35 cellular contexts compared by ENCODE assay signal in genomic region chr2:132559921-132560320, GRCh38.
"Had no signal": no experiment of that assay in that cellular context is flagged by ENCODE, and none has a peak within 500 bp of the region (broad histone marks: within the 10 kb centered on the region; RNA-seq: fewer than 3 reads in every experiment).

No MANE protein-coding gene starts in this region.

- H3K27me3 Mint-ChIP-seq: activated B cell treated with CpG ODN at 0.5 μM for 24 hours; activated CD4-positive, alpha-beta memory T cell treated with anti-CD3 and anti-CD28 coated beads, Interleukin-2, amount 10 ng/mL, durations not matched to agents 7 days and 5 days; activated CD4-positive, alpha-beta T cell treated with anti-CD3 and anti-CD28 coated beads for 36 hours; activated CD4-positive, alpha-beta T cell treated with anti-CD3 and anti-CD28 coated beads, Interleukin-2, amount 10 ng/mL, durations not matched to agents 7 days and 5 days; activated CD8-positive, alpha-beta memory T cell treated with anti-CD3 and anti-CD28 coated beads, Interleukin-2, amount 10 ng/mL, durations not matched to agents 7 days and 5 days; activated naive CD4-positive, alpha-beta T cell treated with anti-CD3 and anti-CD28 coated beads, Interleukin-2, amount 10 ng/mL, durations not matched to agents 7 days and 5 days; activated naive CD8-positive, alpha-beta T cell treated with anti-CD3 and anti-CD28 coated beads, Interleukin-2, amount 10 ng/mL, durations not matched to agents 7 days and 5 days; activated naive CD8-positive, alpha-beta T cell treated with anti-CD3 and anti-CD28 coated beads, Interleukin-2, amount 50 U/mL, for 24 hours; activated T-cell treated with anti-CD3 and anti-CD28 coated beads, Interleukin-2, amount 50 U/mL, for 24 hours had no signal

- H3K9me3 ChIP-seq: ascending aorta, breast epithelium had no signal

- ATAC-seq: activated CD4-positive, alpha-beta T cell treated with anti-CD3 and anti-CD28 coated beads for 36 hours; activated CD8-positive, alpha-beta memory T cell treated with anti-CD3 and anti-CD28 coated beads, Interleukin-2, amount 10 ng/mL, durations not matched to agents 7 days and 5 days; activated CD8-positive, alpha-beta T cell treated with anti-CD3 and anti-CD28 coated beads, Interleukin-2, amount 10 ng/mL, durations not matched to agents 7 days and 5 days; activated naive CD8-positive, alpha-beta T cell treated with anti-CD3 and anti-CD28 coated beads, Interleukin-2, amount 50 U/mL, for 24 hours had no signal

- H3K4me3 Mint-ChIP-seq: activated B cell treated with CpG ODN at 0.5 μM for 24 hours; activated CD4-positive, alpha-beta memory T cell treated with anti-CD3 and anti-CD28 coated beads, Interleukin-2, amount 10 ng/mL, durations not matched to agents 7 days and 5 days; activated CD4-positive, alpha-beta T cell treated with anti-CD3 and anti-CD28 coated beads for 36 hours; activated CD4-positive, alpha-beta T cell treated with anti-CD3 and anti-CD28 coated beads, Interleukin-2, amount 10 ng/mL, durations not matched to agents 7 days and 5 days; activated CD8-positive, alpha-beta memory T cell treated with anti-CD3 and anti-CD28 coated beads, Interleukin-2, amount 10 ng/mL, durations not matched to agents 7 days and 5 days; activated CD8-positive, alpha-beta T cell treated with anti-CD3 and anti-CD28 coated beads, Interleukin-2, amount 10 ng/mL, durations not matched to agents 7 days and 5 days; activated naive CD4-positive, alpha-beta T cell treated with anti-CD3 and anti-CD28 coated beads, Interleukin-2, amount 10 ng/mL, durations not matched to agents 7 days and 5 days; activated naive CD4-positive, alpha-beta T cell treated with anti-CD3 and anti-CD28 coated beads, Interleukin-2, amount 50 U/mL, for 24 hours; activated naive CD8-positive, alpha-beta T cell; activated naive CD8-positive, alpha-beta T cell treated with anti-CD3 and anti-CD28 coated beads, Interleukin-2, amount 10 ng/mL, durations not matched to agents 7 days and 5 days; activated naive CD8-positive, alpha-beta T cell treated with anti-CD3 and anti-CD28 coated beads, Interleukin-2, amount 50 U/mL, for 24 hours; activated T-cell treated with anti-CD3 and anti-CD28 coated beads, Interleukin-2, amount 50 U/mL, for 24 hours; brain; T-helper 1 cell treated with Interleukin-12 subunit alpha and Interleukin-12 subunit beta and Interleukin-4 antibody, amounts not matched to agents 30 μg/mL and 1 μg/mL, for 36 hours; T-helper 2 cell treated with Interferon-gamma antibody and Interleukin-4, amounts not matched to agents 5 μg/mL and 100 μg/mL, for 36 hours had no signal

- H3K4me3 ChIP-seq: ascending aorta, breast epithelium had no signal

- H3K36me3 Mint-ChIP-seq: activated CD8-positive, alpha-beta memory T cell treated with anti-CD3 and anti-CD28 coated beads, Interleukin-2, amount 10 ng/mL, durations not matched to agents 7 days and 5 days; activated naive CD4-positive, alpha-beta T cell treated with anti-CD3 and anti-CD28 coated beads, Interleukin-2, amount 10 ng/mL, durations not matched to agents 7 days and 5 days; activated naive CD4-positive, alpha-beta T cell treated with anti-CD3 and anti-CD28 coated beads, Interleukin-2, amount 50 U/mL, for 24 hours; activated naive CD8-positive, alpha-beta T cell; activated naive CD8-positive, alpha-beta T cell treated with anti-CD3 and anti-CD28 coated beads, Interleukin-2, amount 10 ng/mL, durations not matched to agents 7 days and 5 days; brain had no signal

- H3K4me1 Mint-ChIP-seq: activated B cell treated with CpG ODN at 0.5 μM for 24 hours; activated CD4-positive, alpha-beta memory T cell treated with anti-CD3 and anti-CD28 coated beads, Interleukin-2, amount 10 ng/mL, durations not matched to agents 7 days and 5 days; activated CD4-positive, alpha-beta T cell treated with anti-CD3 and anti-CD28 coated beads for 36 hours; activated CD4-positive, alpha-beta T cell treated with anti-CD3 and anti-CD28 coated beads, Interleukin-2, amount 10 ng/mL, durations not matched to agents 7 days and 5 days; activated CD8-positive, alpha-beta memory T cell treated with anti-CD3 and anti-CD28 coated beads, Interleukin-2, amount 10 ng/mL, durations not matched to agents 7 days and 5 days; activated naive CD4-positive, alpha-beta T cell treated with anti-CD3 and anti-CD28 coated beads, Interleukin-2, amount 10 ng/mL, durations not matched to agents 7 days and 5 days; activated naive CD4-positive, alpha-beta T cell treated with anti-CD3 and anti-CD28 coated beads, Interleukin-2, amount 50 U/mL, for 24 hours; activated naive CD8-positive, alpha-beta T cell treated with anti-CD3 and anti-CD28 coated beads, Interleukin-2, amount 10 ng/mL, durations not matched to agents 7 days and 5 days; activated naive CD8-positive, alpha-beta T cell treated with anti-CD3 and anti-CD28 coated beads, Interleukin-2, amount 50 U/mL, for 24 hours; brain had no signal

- H3K27ac Mint-ChIP-seq: activated B cell treated with CpG ODN at 0.5 μM for 24 hours; activated CD4-positive, alpha-beta memory T cell treated with anti-CD3 and anti-CD28 coated beads, Interleukin-2, amount 10 ng/mL, durations not matched to agents 7 days and 5 days; activated CD4-positive, alpha-beta T cell treated with anti-CD3 and anti-CD28 coated beads for 36 hours; activated CD4-positive, alpha-beta T cell treated with anti-CD3 and anti-CD28 coated beads, Interleukin-2, amount 10 ng/mL, durations not matched to agents 7 days and 5 days; activated CD8-positive, alpha-beta memory T cell treated with anti-CD3 and anti-CD28 coated beads, Interleukin-2, amount 10 ng/mL, durations not matched to agents 7 days and 5 days; activated CD8-positive, alpha-beta T cell treated with anti-CD3 and anti-CD28 coated beads, Interleukin-2, amount 10 ng/mL, durations not matched to agents 7 days and 5 days; activated naive CD4-positive, alpha-beta T cell treated with anti-CD3 and anti-CD28 coated beads, Interleukin-2, amount 10 ng/mL, durations not matched to agents 7 days and 5 days; activated naive CD4-positive, alpha-beta T cell treated with anti-CD3 and anti-CD28 coated beads, Interleukin-2, amount 50 U/mL, for 24 hours; activated naive CD8-positive, alpha-beta T cell; activated naive CD8-positive, alpha-beta T cell treated with anti-CD3 and anti-CD28 coated beads, Interleukin-2, amount 10 ng/mL, durations not matched to agents 7 days and 5 days; activated naive CD8-positive, alpha-beta T cell treated with anti-CD3 and anti-CD28 coated beads, Interleukin-2, amount 50 U/mL, for 24 hours; activated T-cell treated with anti-CD3 and anti-CD28 coated beads, Interleukin-2, amount 50 U/mL, for 24 hours; activated T-helper 2 cell treated with anti-CD3 and anti-CD28 coated beads, Interferon-gamma antibody, Interleukin-2, Interleukin-4, amounts not matched to agents 10 μg/mL and 5 μg/mL and 100 μg/mL, durations not matched to agents 14 hours and 24 hours and 36 hours; brain; T-helper 1 cell treated with Interleukin-12 subunit alpha and Interleukin-12 subunit beta and Interleukin-4 antibody, amounts not matched to agents 30 μg/mL and 1 μg/mL, for 36 hours; T-helper 2 cell treated with Interferon-gamma antibody and Interleukin-4, amounts not matched to agents 5 μg/mL and 100 μg/mL, for 36 hours had no signal

- H3K27ac ChIP-seq: ascending aorta, breast epithelium, VCaP had no signal

- H3K9me3 Mint-ChIP-seq: activated B cell treated with CpG ODN at 0.5 μM for 24 hours; activated CD4-positive, alpha-beta T cell treated with anti-CD3 and anti-CD28 coated beads, Interleukin-2, amount 10 ng/mL, durations not matched to agents 7 days and 5 days; activated T-cell treated with anti-CD3 and anti-CD28 coated beads, Interleukin-2, amount 50 U/mL, for 24 hours; T-helper 1 cell treated with Interleukin-12 subunit alpha and Interleukin-12 subunit beta and Interleukin-4 antibody, amounts not matched to agents 30 μg/mL and 1 μg/mL, for 36 hours had no signal

- H3K27me3 ChIP-seq: ascending aorta, breast epithelium had no signal

- H3K36me3 ChIP-seq: ascending aorta, breast epithelium had no signal

- DNase-seq: activated B cell treated with CpG ODN at 0.5 μM for 24 hours; activated CD4-positive, alpha-beta memory T cell treated with anti-CD3 and anti-CD28 coated beads, Interleukin-2, amount 10 ng/mL, durations not matched to agents 7 days and 5 days; activated CD4-positive, alpha-beta T cell treated with anti-CD3 and anti-CD28 coated beads for 1 hour; activated CD4-positive, alpha-beta T cell treated with anti-CD3 and anti-CD28 coated beads for 36 hours; activated CD4-positive, alpha-beta T cell treated with anti-CD3 and anti-CD28 coated beads for 48 hours; activated CD4-positive, alpha-beta T cell treated with anti-CD3 and anti-CD28 coated beads, Interleukin-2, amount 10 ng/mL, durations not matched to agents 7 days and 5 days; activated CD4-positive, alpha-beta T cell treated with anti-CD3 and anti-CD28 coated beads, Interleukin-2, amount 50 U/mL, for 48 hours; activated CD8-positive, alpha-beta memory T cell treated with anti-CD3 and anti-CD28 coated beads for 24 hours; activated CD8-positive, alpha-beta memory T cell treated with anti-CD3 and anti-CD28 coated beads, Interleukin-2, amount 10 ng/mL, durations not matched to agents 7 days and 5 days; activated CD8-positive, alpha-beta memory T cell treated with anti-CD3 and anti-CD28 coated beads, Interleukin-2, amount 50 U/mL, for 48 hours; activated CD8-positive, alpha-beta T cell treated with anti-CD3 and anti-CD28 coated beads, Interleukin-2, amount 10 ng/mL, durations not matched to agents 7 days and 5 days; activated effector memory CD4-positive, alpha-beta T cell treated with Interleukin-2 at 50 U/mL for 16 hours; activated gamma-delta T cell; activated naive CD4-positive, alpha-beta T cell treated with anti-CD3 and anti-CD28 coated beads, Interleukin-2, amount 10 ng/mL, durations not matched to agents 7 days and 5 days; activated naive CD4-positive, alpha-beta T cell treated with Interleukin-2 at 50 U/mL for 16 hours; activated naive CD8-positive, alpha-beta T cell treated with anti-CD3 and anti-CD28 coated beads, Interleukin-2, amount 10 ng/mL, durations not matched to agents 7 days and 5 days; activated naive CD8-positive, alpha-beta T cell treated with anti-CD3 and anti-CD28 coated beads, Interleukin-2, amount 50 U/mL, for 24 hours; activated T-cell treated with anti-CD3 and anti-CD28 coated beads, Interleukin-2, amount 50 U/mL, for 24 hours; activated T-cell treated with anti-CD3 and anti-CD28 coated beads, Interleukin-2, amount 50 U/mL, for 48 hours; amygdala; anterior cingulate cortex; central memory CD4-positive, alpha-beta T cell; SW 1271; T-helper 1 cell; T-helper 2 cell; T-helper 9 cell had no signal

- H3K4me1 ChIP-seq: ascending aorta, breast epithelium had no signal
